In genomic region chr9:33740958-33741357, GRCh38 we compare ENCODE assay signal across 2 cellular contexts. TPM values are rescaled to one million over a fixed set of nuclear protein-coding genes. Genes with fewer than 3 reads are reported as not detected.
"Had no signal": no experiment of that assay in that cellular context is flagged by ENCODE, and none has a peak within 500 bp of the region (broad histone marks: within the 10 kb centered on the region; RNA-seq: fewer than 3 reads in every experiment).

No MANE protein-coding gene starts in this region.

RNA-seq across cellular contexts. Expression of gene PRSS3, which starts 54.4 kb away (rescaled TPM):
- total RNA-seq: LHCN-M2, NCI-H460 had no signal
